ENCODE assay signal across 8 cellular contexts in genomic region chr20:36951198-36951976, GRCh38. TPM values are rescaled to one million over a fixed set of nuclear protein-coding genes. Genes with fewer than 3 reads are reported as not detected.
DNase-seq lines count a peak whose midpoint lies in the region; ATAC-seq lines count a peak whose summit lies in the region.

TSS of gene SAMHD1 (minus strand) at chr20:36951708. CDS start at chr20:36951643, 65 bp downstream.

- H3K9ac ChIP-seq in mesenchymal stem cell (ENCODE audit: low read length) = peak within 1 kb of the TSS; percentile 96

- H3K27me3 ChIP-seq in mesenchymal stem cell (ENCODE audit: control insufficient read depth in 1 of 2, insufficient read depth in 1 of 2, low read length in 2 of 2) = no peaks in the 10 kb centered on the region

- H2BK120ac ChIP-seq in mesenchymal stem cell (ENCODE audit: low read depth, low read length) = peak within 1 kb of the TSS; percentile 54

- H3K79me1 ChIP-seq in mesenchymal stem cell (replicated peaks; ENCODE audit: low read length, poor library complexity, severe bottlenecking) = peaks cover 9% of the 10 kb centered on the region

- H2BK12ac ChIP-seq in mesenchymal stem cell (ENCODE audit: low read length in 2 of 2) = peak within 1 kb of the TSS in 1 of 2 experiments; percentile 6

- H3K36me3 Mint-ChIP-seq in effector memory CD8-positive, alpha-beta T cell (ENCODE audit: insufficient read depth) = peaks cover 43% of the 10 kb centered on the region

- H2AFZ ChIP-seq in mesenchymal stem cell (ENCODE audit: low read depth, low read length) = peak within 1 kb of the TSS; percentile 79

- peaks cover 2% of the 10 kb centered on the region for H3K4me1 ChIP-seq in mesenchymal stem cell (ENCODE audit: control insufficient read depth, insufficient read depth, low read depth, low read length)

- peak within 1 kb of the TSS; percentile 80 for H2BK15ac ChIP-seq in mesenchymal stem cell (ENCODE audit: low read depth, poor library complexity, severe bottlenecking)

- H3K27me3 Mint-ChIP-seq in effector memory CD8-positive, alpha-beta T cell = no peaks in the 10 kb centered on the region

- H3K36me3 ChIP-seq in mesenchymal stem cell (ENCODE audit: control insufficient read depth in 1 of 2, insufficient read depth in 2 of 2, low read depth in 1 of 2, low read length in 2 of 2) = peaks cover 0 to 2% of the 10 kb centered on the region in 2 experiments

- ATAC-seq in GM19467 (IDR thresholded peaks at IDR 0.05; ENCODE audit: unreplicated experiment) = peak; percentile 81
- ATAC-seq in effector memory CD8-positive, alpha-beta T cell (replicated peaks) = peak; percentile 84

- peak within 1 kb of the TSS in 1 of 2 experiments; percentile 11 for H3K23ac ChIP-seq in mesenchymal stem cell (ENCODE audit: low read length in 2 of 2)

- no peak within 1 kb of the TSS for H2BK5ac ChIP-seq in mesenchymal stem cell (ENCODE audit: low read depth, low read length, poor library complexity, severe bottlenecking)

- H4K8ac ChIP-seq in mesenchymal stem cell (ENCODE audit: low read length) = peak within 1 kb of the TSS; percentile 82

- H3K4me2 ChIP-seq in mesenchymal stem cell (ENCODE audit: low read length, poor library complexity, severe bottlenecking) = peak within 1 kb of the TSS; percentile 90

- H3K4me3 ChIP-seq in mesenchymal stem cell (ENCODE audit: insufficient read depth in 1 of 2, low read depth in 1 of 2, low read length in 2 of 2) = peak within 1 kb of the TSS; percentile 86 to 97

- peak within 1 kb of the TSS; percentile 97 to 100 for H3K27ac Mint-ChIP-seq in effector memory CD8-positive, alpha-beta T cell

- no peaks in the 10 kb centered on the region for H3K9me3 Mint-ChIP-seq in effector memory CD8-positive, alpha-beta T cell

- H4K91ac ChIP-seq in mesenchymal stem cell (ENCODE audit: low read length) = no peak within 1 kb of the TSS

- peak within 1 kb of the TSS; percentile 22 for H3K27ac ChIP-seq in mesenchymal stem cell (ENCODE audit: low read length, poor library complexity, severe bottlenecking)

- H3K14ac ChIP-seq in mesenchymal stem cell (ENCODE audit: low read length in 2 of 2) = peak within 1 kb of the TSS in 1 of 2 experiments; percentile 44

- H3K4me1 Mint-ChIP-seq in effector memory CD8-positive, alpha-beta T cell (ENCODE audit: low read depth in 2 of 2) = peaks cover 38 to 48% of the 10 kb centered on the region in 2 donors

- no peak within 1 kb of the TSS for H2AK5ac ChIP-seq in mesenchymal stem cell (ENCODE audit: low read length, severe bottlenecking)

- peak within 1 kb of the TSS; percentile 93 to 99 for H3K4me3 Mint-ChIP-seq in effector memory CD8-positive, alpha-beta T cell

- under 1% methylated on average over 66 of the region's 66 CpGs for WGBS in mesenchymal stem cell

- H3K9me3 ChIP-seq in mesenchymal stem cell (ENCODE audit: control insufficient read depth, low read length) = no peaks in the 10 kb centered on the region

- peak within 1 kb of the TSS; percentile 37 to 80 for H3K18ac ChIP-seq in mesenchymal stem cell (ENCODE audit: low read depth in 1 of 2, low read length in 2 of 2)

- peak; percentile 80 for DNase-seq in CMK (ENCODE audit: low read depth)
- peak; percentile 96 for DNase-seq in HS-27A (ENCODE audit: low read depth)
- DNase-seq in NOMO-1 (lab: John Stamatoyannopoulos, UW; ENCODE audit: unreplicated experiment in 2 of 2) = peak; percentile 95 to 97
- DNase-seq in activated CD8-positive, alpha-beta memory T cell treated with anti-CD3 and anti-CD28 coated beads for 4 hours (ENCODE audit: low read depth in 2 of 2) = peak; percentile 76 to 82
- peak; percentile 77 to 83 (median 81) for DNase-seq in effector memory CD8-positive, alpha-beta T cell
- peak; percentile 98 for DNase-seq in mesenchymal stem cell
- DNase-seq in stimulated activated CD8-positive, alpha-beta memory T cell treated with anti-CD3 and anti-CD28 coated beads, Interleukin-12 subunit alpha, Interleukin-12 subunit beta, amount 100 ng/mL, for 4 hours (ENCODE audit: low read depth) = peak; percentile 81

- H3K4ac ChIP-seq in mesenchymal stem cell (ENCODE audit: low read depth in 1 of 2, low read length in 2 of 2) = peak within 1 kb of the TSS in 1 of 2 experiments; percentile 49

RNA-seq across cellular contexts. Expression of gene SAMHD1, which starts in this region (rescaled TPM):
- polyA plus RNA-seq in mesenchymal stem cell (2013, experiment 1 of 2) = 16.7 TPM
- 16.7 TPM for polyA plus RNA-seq in mesenchymal stem cell (2013, experiment 2 of 2)

Comparison
In these comparisons a context has a peak if more than half of its experiments do, and no peak if none do; other contexts are left out.
1. Peak in every context shown above with its lines: DNase-seq, ATAC-seq, H3K4me3 ChIP-seq and H3K27ac ChIP-seq.